14 cellular contexts compared by ENCODE assay signal in the genomic region with DNA sequence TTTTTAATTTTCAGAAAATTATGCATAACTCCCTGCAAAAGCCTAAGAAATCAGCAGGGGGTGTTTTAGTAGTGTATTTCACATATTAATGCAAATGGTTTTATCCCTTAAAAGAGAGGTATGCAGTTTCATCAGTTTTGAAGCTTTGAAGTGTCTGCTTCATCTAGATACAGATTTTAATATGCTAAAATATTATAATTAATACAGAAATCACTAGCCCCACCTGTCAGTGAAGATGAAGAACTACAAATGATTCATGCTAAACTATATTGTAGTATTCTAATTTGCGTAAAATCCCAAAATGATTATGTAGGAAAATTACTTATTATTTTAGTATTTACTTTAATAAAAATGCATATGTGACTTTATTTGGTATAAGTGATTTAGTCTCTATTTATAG. TPM values are rescaled to one million over a fixed set of nuclear protein-coding genes. Genes with fewer than 3 reads are reported as not detected.
A peak's percentile ranks its signal among the peaks of the same experiment; 100 is the strongest.
DNase-seq lines count a peak whose midpoint lies in the region; ATAC-seq and TF ChIP-seq lines count a peak whose summit lies in the region.
"Had no signal": no experiment of that assay in that cellular context is flagged by ENCODE, and none has a peak within 500 bp of the region (broad histone marks: within the 10 kb centered on the region; RNA-seq: fewer than 3 reads in every experiment).

No MANE protein-coding gene starts in this region.

- CTCF ChIA-PET in Panc1 (lab: Charles Lee): no interaction called here
- CTCF ChIA-PET in activated CD4-positive, alpha-beta T cell treated with anti-CD3 and anti-CD28 coated beads, Interleukin-2, amount 10 ng/mL, durations not matched to agents 7 days and 5 days (lab: Charles Lee): interaction anchor here (2.0 to 2.9 kb wide), 2 partner anchors 10 to 12 kb away, joined by 6 to 11 read pairs; no protein-coding TSS in a partner anchor

- no peaks in the 10 kb centered on the region for H3K9me3 Mint-ChIP-seq in natural killer cell
- H3K9me3 Mint-ChIP-seq in natural killer cell treated with Interleukin-12 subunit alpha and Interleukin-12 subunit beta and Interleukin-15 and Interleukin-18, amount 100 ng/mL, for 72 hours: no peaks in the 10 kb centered on the region
- H3K9me3 Mint-ChIP-seq in activated CD4-positive, alpha-beta T cell treated with anti-CD3 and anti-CD28 coated beads, Interleukin-2, amount 10 ng/mL, durations not matched to agents 7 days and 5 days: no peaks in the 10 kb centered on the region
- H3K9me3 Mint-ChIP-seq: activated naive CD4-positive, alpha-beta T cell treated with anti-CD3 and anti-CD28 coated beads for 36 hours; T-helper 1 cell treated with Interleukin-12 subunit alpha and Interleukin-12 subunit beta and Interleukin-4 antibody, amounts not matched to agents 30 μg/mL and 1 μg/mL, for 36 hours had no signal

- H3K4me1 ChIP-seq in Panc1 (ENCODE audit: control insufficient read depth, insufficient read depth, low read length): peaks cover 4% of the 10 kb centered on the region; the same call in 1 of the 2 replicates

- POLR2A ChIA-PET in Panc1 (lab: Charles Lee): no interaction called here
- POLR2A ChIA-PET in activated CD4-positive, alpha-beta T cell treated with anti-CD3 and anti-CD28 coated beads, Interleukin-2, amount 10 ng/mL, durations not matched to agents 7 days and 5 days (lab: Charles Lee): no interaction called here

- BruUV-seq in Panc1 (replicated peaks; lab: Mats Ljungman, UMichigan): no TSS peak

- H3K4me3 ChIP-seq in Panc1 (ENCODE audit: low read depth in 2 of 2, low read length in 2 of 2): no peak overlapping the region

- no peaks in the 10 kb centered on the region for H3K27me3 ChIP-seq in Panc1 (ENCODE audit: control insufficient read depth, insufficient read depth, low read length)

- ATAC-seq in natural killer cell (no peak), Panc1 (no peak), GM21390 (IDR thresholded peaks at IDR 0.05; ENCODE audit: unreplicated experiment) (no peak), HG03159 (IDR thresholded peaks at IDR 0.05; ENCODE audit: unreplicated experiment) (no peak)
- ATAC-seq in natural killer cell treated with Interleukin-12 subunit alpha and Interleukin-12 subunit beta and Interleukin-15 and Interleukin-18, amount 100 ng/mL, for 72 hours: no peak

- no peak overlapping the region for H3K27ac ChIP-seq in Panc1 (ENCODE audit: low read length)

- no peaks in the 10 kb centered on the region; the same call in 1 of the 2 replicates for H3K36me3 ChIP-seq in Panc1 (ENCODE audit: control insufficient read depth, insufficient read depth, low read length)

- intact Hi-C loops in natural killer cell (cut with micrococcal nuclease): no loop called here
- intact Hi-C loops in Panc1 (cut with micrococcal nuclease; ENCODE audit: unreplicated experiment): loop anchor here (10.0 kb wide), 1 partner anchor 132 kb away; no protein-coding TSS in a partner anchor

- TF ChIP-seq CTCF in natural killer cell (IDR thresholded peaks at IDR 0.05) (peak; percentile 18), Panc1 (IDR thresholded peaks at IDR 0.05) (peak; percentile 36; the same call in 1 of the 2 replicates)

- H3K9me3 ChIP-seq in Panc1 (ENCODE audit: control insufficient read depth, insufficient read depth, low read depth, low read length): no peaks in the 10 kb centered on the region

- no peak overlapping the region for H3K27ac Mint-ChIP-seq in natural killer cell
- H3K27ac Mint-ChIP-seq in natural killer cell treated with Interleukin-12 subunit alpha and Interleukin-12 subunit beta and Interleukin-15 and Interleukin-18, amount 100 ng/mL, for 72 hours: no peak overlapping the region
- H3K27ac Mint-ChIP-seq in activated CD4-positive, alpha-beta T cell treated with anti-CD3 and anti-CD28 coated beads, Interleukin-2, amount 10 ng/mL, durations not matched to agents 7 days and 5 days: no peak overlapping the region
- H3K27ac Mint-ChIP-seq: activated naive CD4-positive, alpha-beta T cell treated with anti-CD3 and anti-CD28 coated beads for 36 hours; CD4-positive, CD25-positive, alpha-beta regulatory T cell; T-helper 1 cell treated with Interleukin-12 subunit alpha and Interleukin-12 subunit beta and Interleukin-4 antibody, amounts not matched to agents 30 μg/mL and 1 μg/mL, for 36 hours had no signal

- no peak for DNase-seq in natural killer cell
- no peak for DNase-seq in natural killer cell treated with Interleukin-12 subunit alpha and Interleukin-12 subunit beta and Interleukin-15 and Interleukin-18, amount 100 ng/mL, for 72 hours (ENCODE audit: low spot score)
- DNase-seq in Panc1 (ENCODE audit: low read depth, low spot score): no peak
- DNase-seq in fibroblast of peridontal ligament (ENCODE audit: extremely low read depth): peak; percentile 45
- DNase-seq in kidney glomerular epithelial cell (lab: John Stamatoyannopoulos, UW): no peak
- DNase-seq in activated CD4-positive, alpha-beta T cell treated with anti-CD3 and anti-CD28 coated beads, Interleukin-2, amount 10 ng/mL, durations not matched to agents 7 days and 5 days: no peak
- DNase-seq: activated CD8-positive, alpha-beta memory T cell treated with anti-CD3 and anti-CD28 coated beads for 24 hours; activated naive CD4-positive, alpha-beta T cell treated with anti-CD3 and anti-CD28 coated beads for 36 hours; CD4-positive, CD25-positive, alpha-beta regulatory T cell; NCI-H1048 had no signal

- no peaks in the 10 kb centered on the region for H3K36me3 Mint-ChIP-seq in natural killer cell
- H3K36me3 Mint-ChIP-seq in natural killer cell treated with Interleukin-12 subunit alpha and Interleukin-12 subunit beta and Interleukin-15 and Interleukin-18, amount 100 ng/mL, for 72 hours: no peaks in the 10 kb centered on the region
- H3K36me3 Mint-ChIP-seq in activated CD4-positive, alpha-beta T cell treated with anti-CD3 and anti-CD28 coated beads, Interleukin-2, amount 10 ng/mL, durations not matched to agents 7 days and 5 days (ENCODE audit: low read depth): peaks cover 10% of the 10 kb centered on the region
- H3K36me3 Mint-ChIP-seq: CD4-positive, CD25-positive, alpha-beta regulatory T cell had no signal

- in situ Hi-C loops in Panc1 (cut with HindIII; ENCODE audit: low pct_unique_long_range_greater_than_20kb, low sequenced_read_pairs): no loop called here

- H3K4me3 Mint-ChIP-seq in natural killer cell: no peak overlapping the region
- no peak overlapping the region for H3K4me3 Mint-ChIP-seq in natural killer cell treated with Interleukin-12 subunit alpha and Interleukin-12 subunit beta and Interleukin-15 and Interleukin-18, amount 100 ng/mL, for 72 hours
- no peak overlapping the region for H3K4me3 Mint-ChIP-seq in activated CD4-positive, alpha-beta T cell treated with anti-CD3 and anti-CD28 coated beads, Interleukin-2, amount 10 ng/mL, durations not matched to agents 7 days and 5 days
- H3K4me3 Mint-ChIP-seq: activated naive CD4-positive, alpha-beta T cell treated with anti-CD3 and anti-CD28 coated beads for 36 hours; T-helper 1 cell treated with Interleukin-12 subunit alpha and Interleukin-12 subunit beta and Interleukin-4 antibody, amounts not matched to agents 30 μg/mL and 1 μg/mL, for 36 hours had no signal

- H3K27me3 Mint-ChIP-seq in natural killer cell (ENCODE audit: low read depth in 2 of 2): peaks cover 6 to 16% of the 10 kb centered on the region in 2 donors
- H3K27me3 Mint-ChIP-seq in natural killer cell treated with Interleukin-12 subunit alpha and Interleukin-12 subunit beta and Interleukin-15 and Interleukin-18, amount 100 ng/mL, for 72 hours: peaks cover 0 to 8% of the 10 kb centered on the region in 2 donors
- no peaks in the 10 kb centered on the region for H3K27me3 Mint-ChIP-seq in activated CD4-positive, alpha-beta T cell treated with anti-CD3 and anti-CD28 coated beads, Interleukin-2, amount 10 ng/mL, durations not matched to agents 7 days and 5 days

- peaks cover 19% of the 10 kb centered on the region in 2 donors for H3K4me1 Mint-ChIP-seq in natural killer cell
- peaks cover 11 to 20% of the 10 kb centered on the region in 2 donors for H3K4me1 Mint-ChIP-seq in natural killer cell treated with Interleukin-12 subunit alpha and Interleukin-12 subunit beta and Interleukin-15 and Interleukin-18, amount 100 ng/mL, for 72 hours (ENCODE audit: low read depth in 2 of 2)
- peaks cover 34% of the 10 kb centered on the region for H3K4me1 Mint-ChIP-seq in activated CD4-positive, alpha-beta T cell treated with anti-CD3 and anti-CD28 coated beads, Interleukin-2, amount 10 ng/mL, durations not matched to agents 7 days and 5 days

RNA-seq across cellular contexts. Expression of a gene that starts 2.9 kb away (rescaled TPM):
- total RNA-seq in natural killer cell (10 to 100 TPM; 14.1 to 20.1 (median 17.1) TPM), Panc1 (2021; ENCODE audit: unreplicated experiment) (32.0 TPM)
- 10 to 100 TPM; 24.1 to 44.1 TPM for total RNA-seq in natural killer cell treated with Interleukin-12 subunit alpha and Interleukin-12 subunit beta and Interleukin-15 and Interleukin-18, amount 100 ng/mL, for 72 hours
- polyA plus RNA-seq in Panc1 (2012; ENCODE audit: insufficient read length): 36.0 TPM
- total RNA-seq in activated CD4-positive, alpha-beta T cell treated with anti-CD3 and anti-CD28 coated beads, Interleukin-2, amount 10 ng/mL, durations not matched to agents 7 days and 5 days: 10 to 100 TPM; 25.8 to 26.5 TPM

RNA-seq across cellular contexts. Expression of a gene that starts 53.4 kb away (rescaled TPM):
- not detected for total RNA-seq in natural killer cell
- total RNA-seq in natural killer cell treated with Interleukin-12 subunit alpha and Interleukin-12 subunit beta and Interleukin-15 and Interleukin-18, amount 100 ng/mL, for 72 hours: not detected
- total RNA-seq in Panc1 (2021; ENCODE audit: unreplicated experiment): not detected
- polyA plus RNA-seq in Panc1 (2012; ENCODE audit: insufficient read length): 0.24 TPM
- total RNA-seq in activated CD4-positive, alpha-beta T cell treated with anti-CD3 and anti-CD28 coated beads, Interleukin-2, amount 10 ng/mL, durations not matched to agents 7 days and 5 days: not detected
- total RNA-seq: activated naive CD4-positive, alpha-beta T cell treated with anti-CD3 and anti-CD28 coated beads for 36 hours; CD4-positive, CD25-positive, alpha-beta regulatory T cell; omental fat pad had no signal
- polyA plus RNA-seq: CD4-positive, CD25-positive, alpha-beta regulatory T cell had no signal
